Comparison of ENCODE assay signal across 17 cellular contexts in genomic region chr15:92315144-92315543, GRCh38.
DNase-seq lines count a peak whose midpoint lies in the region; ATAC-seq, FAIRE-seq and TF ChIP-seq lines count a peak whose summit lies in the region.
"Had no signal": no experiment of that assay in that cellular context is flagged by ENCODE, and none has a peak within 500 bp of the region (broad histone marks: within the 10 kb centered on the region; RNA-seq: fewer than 3 reads in every experiment).

No MANE protein-coding gene starts in this region.

- CTCF ChIA-PET in H1 (lab: Charles Lee; ENCODE audit: partially characterized antibody) = interaction anchor here (2.1 kb wide), 1 partner anchor 10 kb away, joined by 8 read pairs; no protein-coding TSS in a partner anchor

- FAIRE-seq in H1 (lab: Jason Lieb, UNC) = no peak
- FAIRE-seq: GM12891, GM18507 had no signal

- no peak overlapping the region for H2BK120ac ChIP-seq in H1 (replicated peaks; ENCODE audit: low read depth, low read length)

- H3K9me3 Mint-ChIP-seq in activated T-helper 1 cell treated with anti-CD3 and anti-CD28 coated beads, Interleukin-12 subunit alpha, Interleukin-12 subunit beta, Interleukin-2, Interleukin-4 antibody, amounts not matched to agents 30 ng/mL and 10 ng/mL and 1 ng/mL, durations not matched to agents 14 hours and 24 hours and 36 hours = no peaks in the 10 kb centered on the region
- peaks cover 5% of the 10 kb centered on the region for H3K9me3 Mint-ChIP-seq in activated T-cell treated with anti-CD3 and anti-CD28 coated beads, Interleukin-2, amount 50 U/mL, for 24 hours
- H3K9me3 Mint-ChIP-seq: H9 had no signal

- no peak overlapping the region for H3K23ac ChIP-seq in H1 (ENCODE audit: insufficient read length)

- TF ChIP-seq RAD21 in H1 (IDR thresholded peaks at IDR 0.05 in 1 of 2, conservative IDR thresholded peaks at IDR 0.05 in 1 of 2; ENCODE audit: low read depth in 2 of 2, low read length in 2 of 2) = no peak

- no peak overlapping the region for H2BK15ac ChIP-seq in H1 (ENCODE audit: low read length)

- H3K4me3 ChIP-seq in heart left ventricle (no peak overlapping the region), H1 (ENCODE audit: extremely low read depth in 1 of 4, insufficient read depth in 2 of 4, low read depth in 3 of 4, low read length in 4 of 4) (no peak overlapping the region), left lung (no peak overlapping the region)

- no peak for TF ChIP-seq EP300 in H1 (IDR thresholded peaks at IDR 0.05; ENCODE audit: borderline replicate concordance in 1 of 2, low read depth in 2 of 2, low read length in 2 of 2)

- no peak overlapping the region for H2BK5ac ChIP-seq in H1 (ENCODE audit: low read depth, low read length)

- H3K56ac ChIP-seq in H1 (replicated peaks; ENCODE audit: insufficient read length, low read depth, low read length) = no peak overlapping the region

- intact Hi-C loops in heart left ventricle (cut with DNase I) = no loop called here
- intact Hi-C loops in Right ventricle myocardium inferior (cut with DNase I) = no loop called here
- intact Hi-C loops in left lung (cut with DNase I) = no loop called here
- intact Hi-C loops in activated T-helper 1 cell treated with anti-CD3 and anti-CD28 coated beads, Interleukin-12 subunit alpha, Interleukin-12 subunit beta, Interleukin-2, Interleukin-4 antibody, amounts not matched to agents 30 ng/mL and 10 ng/mL and 1 ng/mL, durations not matched to agents 14 hours and 24 hours and 36 hours (cut with micrococcal nuclease) = no loop called here

- H3K4me1 ChIP-seq in heart left ventricle = peaks cover 0 to 20% (median 4%) of the 10 kb centered on the region in 12 donors
- H3K4me1 ChIP-seq in H1 (replicated peaks in 1 of 4; ENCODE audit: control insufficient read depth in 3 of 4, insufficient read depth in 4 of 4, low read length in 3 of 4) = 0 out of 7 replicates have a peak, but pooled peaks cover 0 to 2% (median 0%) of the 10 kb centered on the region in 4 experiments
- no peaks in the 10 kb centered on the region for H3K4me1 ChIP-seq in left lung

- peaks cover 3% of the 10 kb centered on the region for H3K27me3 Mint-ChIP-seq in activated T-helper 1 cell treated with anti-CD3 and anti-CD28 coated beads, Interleukin-12 subunit alpha, Interleukin-12 subunit beta, Interleukin-2, Interleukin-4 antibody, amounts not matched to agents 30 ng/mL and 10 ng/mL and 1 ng/mL, durations not matched to agents 14 hours and 24 hours and 36 hours (ENCODE audit: insufficient read depth)
- H3K27me3 Mint-ChIP-seq in activated T-cell treated with anti-CD3 and anti-CD28 coated beads, Interleukin-2, amount 50 U/mL, for 24 hours = peaks cover 10% of the 10 kb centered on the region

- WGBS in heart left ventricle, 4 donors = 41 to 55% (median 46%) methylated on average over 4 of the region's 4 CpGs
- 84% methylated on average over 4 of the region's 4 CpGs; no CpG with 5 or more reads in 1 of the 2 experiments for WGBS in H1 (ENCODE audit: extremely low coverage in 1 of 2, insufficient coverage in 1 of 2, insufficient read length in 1 of 2, insufficient replicate concordance in 2 of 2, low coverage in 1 of 2, low lambda C conversion rate in 2 of 2, missing lambda C conversion rate in 1 of 2), 2 experiments

- H3K14ac ChIP-seq in H1 (ENCODE audit: insufficient read length) = no peak overlapping the region

- H3K27me3 ChIP-seq in heart left ventricle = peaks cover 0 to 2% (median 0%) of the 10 kb centered on the region in 9 donors
- no peaks in the 10 kb centered on the region for H3K27me3 ChIP-seq in H1 (replicated peaks in 1 of 4; ENCODE audit: control insufficient read depth in 3 of 4, extremely low read depth in 1 of 4, insufficient read depth in 3 of 4, low read length in 3 of 4)
- H3K27me3 ChIP-seq in left lung = peaks cover 0 to 5% of the 10 kb centered on the region in 2 donors

- H4K20me1 ChIP-seq in H1 (replicated peaks in 1 of 2; ENCODE audit: control insufficient read depth in 1 of 2, insufficient read depth in 2 of 2, low read length in 2 of 2) = no peaks in the 10 kb centered on the region

- no peak overlapping the region for H2BK20ac ChIP-seq in H1 (ENCODE audit: low read length)

- no peak for TF ChIP-seq CTCF in heart left ventricle (IDR thresholded peaks at IDR 0.05)
- no peak for TF ChIP-seq CTCF in H1 (IDR thresholded peaks at IDR 0.05; ENCODE audit: control extremely low read depth in 1 of 3, insufficient read depth in 1 of 3, low read depth in 1 of 3, low read length in 3 of 3)
- TF ChIP-seq CTCF in left lung (IDR thresholded peaks at IDR 0.05) = no peak

- H3K27ac ChIP-seq in heart left ventricle = peak overlapping the region in 5 of 12 donors; percentile 20 to 71 (median 24)
- no peak overlapping the region for H3K27ac ChIP-seq in H1 (ENCODE audit: low read depth, low read length)
- H3K27ac ChIP-seq in left lung = no peak overlapping the region

- TF ChIP-seq POLR2A in heart left ventricle (IDR thresholded peaks at IDR 0.05) (no peak), H1 (IDR thresholded peaks at IDR 0.05; ENCODE audit: control extremely low read depth in 1 of 2, low read depth in 2 of 2, low read length in 2 of 2) (no peak)

- H3K36me3 Mint-ChIP-seq in activated T-helper 1 cell treated with anti-CD3 and anti-CD28 coated beads, Interleukin-12 subunit alpha, Interleukin-12 subunit beta, Interleukin-2, Interleukin-4 antibody, amounts not matched to agents 30 ng/mL and 10 ng/mL and 1 ng/mL, durations not matched to agents 14 hours and 24 hours and 36 hours (ENCODE audit: low read depth) = no peaks in the 10 kb centered on the region
- no peaks in the 10 kb centered on the region for H3K36me3 Mint-ChIP-seq in activated T-cell treated with anti-CD3 and anti-CD28 coated beads, Interleukin-2, amount 50 U/mL, for 24 hours (ENCODE audit: low read depth)
- H3K36me3 Mint-ChIP-seq: CD4-positive, alpha-beta memory T cell had no signal

- ATAC-seq in heart left ventricle (peak in 3 of 4 donors; percentile 50 to 60 (median 58)), Right ventricle myocardium inferior (no peak), left lung (peak; percentile 29)
- ATAC-seq: HCT116 had no signal

- no peak overlapping the region for H3K27ac Mint-ChIP-seq in activated T-helper 1 cell treated with anti-CD3 and anti-CD28 coated beads, Interleukin-12 subunit alpha, Interleukin-12 subunit beta, Interleukin-2, Interleukin-4 antibody, amounts not matched to agents 30 ng/mL and 10 ng/mL and 1 ng/mL, durations not matched to agents 14 hours and 24 hours and 36 hours
- no peak overlapping the region for H3K27ac Mint-ChIP-seq in activated T-cell treated with anti-CD3 and anti-CD28 coated beads, Interleukin-2, amount 50 U/mL, for 24 hours
- H3K27ac Mint-ChIP-seq: CD4-positive, alpha-beta memory T cell; H9 had no signal

- H3K4me3 Mint-ChIP-seq in activated T-helper 1 cell treated with anti-CD3 and anti-CD28 coated beads, Interleukin-12 subunit alpha, Interleukin-12 subunit beta, Interleukin-2, Interleukin-4 antibody, amounts not matched to agents 30 ng/mL and 10 ng/mL and 1 ng/mL, durations not matched to agents 14 hours and 24 hours and 36 hours = no peak overlapping the region
- H3K4me3 Mint-ChIP-seq in activated T-cell treated with anti-CD3 and anti-CD28 coated beads, Interleukin-2, amount 50 U/mL, for 24 hours = no peak overlapping the region
- H3K4me3 Mint-ChIP-seq: CD4-positive, alpha-beta memory T cell; H9 had no signal

- H3K36me3 ChIP-seq in heart left ventricle (no peaks in the 10 kb centered on the region), H1 (ENCODE audit: control insufficient read depth in 2 of 4, insufficient read depth in 4 of 4, low read length in 3 of 4) (no peaks in the 10 kb centered on the region), left lung (no peaks in the 10 kb centered on the region)

- no peaks in the 10 kb centered on the region for H3K79me2 ChIP-seq in H1 (ENCODE audit: control insufficient read depth in 1 of 2, insufficient read depth in 2 of 2, low read length in 2 of 2)

- H3K9me3 ChIP-seq in heart left ventricle = no peaks in the 10 kb centered on the region
- H3K9me3 ChIP-seq in H1 (ENCODE audit: insufficient read depth in 2 of 2, low read depth in 1 of 2, low read length in 1 of 2) = no peaks in the 10 kb centered on the region
- no peaks in the 10 kb centered on the region for H3K9me3 ChIP-seq in left lung

- no peak overlapping the region for H4K5ac ChIP-seq in H1 (ENCODE audit: insufficient read length, low read depth, low read length)

- H3K18ac ChIP-seq in H1 (ENCODE audit: extremely low read depth, low read length) = no peak overlapping the region

- H3K4me2 ChIP-seq in H1 (ENCODE audit: insufficient read depth in 1 of 2, low read depth in 2 of 2, low read length in 2 of 2) = no peak overlapping the region

- no peaks in the 10 kb centered on the region for H3K4me1 Mint-ChIP-seq in activated T-helper 1 cell treated with anti-CD3 and anti-CD28 coated beads, Interleukin-12 subunit alpha, Interleukin-12 subunit beta, Interleukin-2, Interleukin-4 antibody, amounts not matched to agents 30 ng/mL and 10 ng/mL and 1 ng/mL, durations not matched to agents 14 hours and 24 hours and 36 hours (ENCODE audit: low read depth)
- H3K4me1 Mint-ChIP-seq in activated T-cell treated with anti-CD3 and anti-CD28 coated beads, Interleukin-2, amount 50 U/mL, for 24 hours (ENCODE audit: low read depth) = no peaks in the 10 kb centered on the region
- H3K4me1 Mint-ChIP-seq: CD4-positive, alpha-beta memory T cell had no signal

- no peak overlapping the region for H4K8ac ChIP-seq in H1 (ENCODE audit: extremely low read depth, insufficient read depth, low read length)

- H2AFZ ChIP-seq in H1 (ENCODE audit: low read length) = 0 out of 2 replicates have a peak overlapping the region, but pooled peaks have one; percentile 14

- H3K23me2 ChIP-seq in H1 (ENCODE audit: low read depth, low read length) = no peaks in the 10 kb centered on the region

- H2AK5ac ChIP-seq in H1 (ENCODE audit: low read depth, low read length) = no peak overlapping the region

- POLR2A ChIA-PET in H1 (lab: Charles Lee; ENCODE audit: partially characterized antibody) = no interaction called here

- no peak overlapping the region for H2BK12ac ChIP-seq in H1 (ENCODE audit: low read depth, low read length)

- H3K9ac ChIP-seq in H1 (replicated peaks in 1 of 4; ENCODE audit: extremely low read depth in 1 of 4, low read depth in 3 of 4, low read length in 3 of 4) = no peak overlapping the region

- H4K91ac ChIP-seq in H1 (replicated peaks; ENCODE audit: insufficient read length, low read length) = no peak overlapping the region

- peak overlapping the region; percentile 3 for H3K4ac ChIP-seq in H1 (replicated peaks; ENCODE audit: insufficient read length, low read depth, low read length)

- no peak for DNase-seq in heart left ventricle
- no peak for DNase-seq in Right ventricle myocardium inferior (ENCODE audit: missing footprints)
- no peak for DNase-seq in H1 (ENCODE audit: low read depth in 1 of 2, low spot score in 2 of 2)
- no peak for DNase-seq in left lung
- DNase-seq in activated T-helper 1 cell treated with anti-CD3 and anti-CD28 coated beads, Interleukin-12 subunit alpha, Interleukin-12 subunit beta, Interleukin-2, Interleukin-4 antibody, amounts not matched to agents 30 ng/mL and 10 ng/mL and 1 ng/mL, durations not matched to agents 14 hours and 24 hours and 36 hours (ENCODE audit: low spot score) = no peak
- DNase-seq in activated T-cell treated with anti-CD3 and anti-CD28 coated beads, Interleukin-2, amount 50 U/mL, for 24 hours = no peak
- DNase-seq: C1 segment of cervical spinal cord; Calu3; CD4-positive, alpha-beta memory T cell; COR-L47; DMS53; DMS79 treated with DMSO at 0.1 percent for 48 hours; GF-D8; H9 had no signal

- no peaks in the 10 kb centered on the region for H3K79me1 ChIP-seq in H1 (ENCODE audit: low read depth, low read length)
